ENCODE assay signal across 1 cellular context in the genomic region with DNA sequence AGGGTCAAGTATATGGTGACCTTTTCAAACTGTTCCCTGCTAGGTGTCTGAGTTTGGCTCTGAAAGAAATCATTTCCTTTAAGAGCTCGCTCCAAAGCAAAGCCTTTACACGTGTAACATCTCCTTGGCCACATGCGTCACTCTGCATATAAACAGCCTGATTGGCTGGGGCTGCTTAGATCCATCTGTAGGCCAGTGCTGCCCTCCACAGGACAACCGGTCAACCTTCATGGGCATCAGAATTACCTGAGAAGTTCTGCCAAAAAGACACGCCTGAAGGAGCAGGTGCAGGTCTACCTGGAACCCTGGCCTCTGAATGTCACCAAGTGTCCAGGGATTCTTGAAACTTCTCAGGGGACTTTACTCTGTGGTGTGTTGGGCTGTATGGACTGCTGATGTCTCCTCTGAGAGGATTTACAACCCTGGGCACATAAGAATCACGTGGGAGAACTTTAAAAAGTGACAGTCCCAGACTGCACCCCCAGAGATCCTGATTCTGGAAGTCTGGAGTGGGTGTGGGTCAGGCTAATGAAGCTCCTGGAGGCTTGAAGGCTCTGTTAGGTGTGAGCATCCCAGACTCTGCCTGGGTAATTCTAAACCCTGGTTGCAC.
TF ChIP-seq lines count a peak whose summit lies in the region.

No MANE protein-coding gene starts in this region.

TF ChIP-seq in K562, 482 proteins besides CTCF, POLR2A, EP300 and RAD21 (continued from another document):
- 0 out of 4 replicates have a peak, but pooled peaks have one; percentile 28 to 30 for TF ChIP-seq MNT (conservative IDR thresholded peaks at IDR 0.05)
- no peak for TF ChIP-seq DMBX1 (CRISPR knock-in tag; IDR thresholded peaks at IDR 0.05; ENCODE audit: borderline replicate concordance)
- TF ChIP-seq ZFX (CRISPR knock-in tag; IDR thresholded peaks at IDR 0.05), result no peak
- no peak for TF ChIP-seq PPARD (CRISPR knock-in tag; IDR thresholded peaks at IDR 0.05)
